ENCODE assay signal across 8 cellular contexts in genomic region chr5:54518146-54519082, GRCh38. TPM values are rescaled to one million over a fixed set of nuclear protein-coding genes. Genes with fewer than 3 reads are reported as not detected.
DNase-seq lines count a peak whose midpoint lies in the region; ATAC-seq and TF ChIP-seq lines count a peak whose summit lies in the region.

No MANE protein-coding gene starts in this region.

- WGBS in lower leg skin, 2 donors, result 25 to 44% methylated on average over 41 to 56 of the region's 99 CpGs

- in situ Hi-C loops in KBM-7 (cut with MboI; ENCODE audit: low pct_unique_long_range_greater_than_20kb, low sequenced_read_pairs), result loop anchor here (25.0 kb wide), 1 partner anchor 344 kb away; no protein-coding TSS in a partner anchor

- peak overlapping the region; percentile 97 for H3K4me3 ChIP-seq in coronary artery
- H3K4me3 ChIP-seq in lower leg skin (ENCODE audit: low read depth, poor library complexity, severe bottlenecking), result peak overlapping the region; percentile 86

- peak overlapping the region; percentile 94 to 96 for H3K27ac ChIP-seq in coronary artery

- TF ChIP-seq CTCF in coronary artery (IDR thresholded peaks at IDR 0.05) (no peak), lower leg skin (IDR thresholded peaks at IDR 0.05) (no peak)

- intact Hi-C loops in lower leg skin (cut with DNase I; ENCODE audit: low total_unique reads), result loop anchor here (5.0 to 10.0 kb wide), 3 partner anchors 329 to 636 kb away; no protein-coding TSS in a partner anchor

- ATAC-seq in GM21515 (IDR thresholded peaks at IDR 0.05; ENCODE audit: unreplicated experiment), result peak; percentile 24

- peak; percentile 68 for DNase-seq in COLO668 (lab: John Stamatoyannopoulos, UW; ENCODE audit: unreplicated experiment)
- DNase-seq in KBM-7, result peak; percentile 43
- peak; percentile 37 to 42 for DNase-seq in activated CD4-positive, alpha-beta T cell treated with anti-CD3 and anti-CD28 coated beads for 24 hours (ENCODE audit: low read depth in 2 of 2)
- peak; percentile 74 for DNase-seq in coronary artery (ENCODE audit: low spot score)
- DNase-seq in lower leg skin (ENCODE audit: low spot score in 2 of 2), result peak in 1 of 2 donors; percentile 89
- peak; percentile 22 to 48 (median 34) for DNase-seq in stimulated activated CD4-positive, alpha-beta T cell treated with anti-CD3 and anti-CD28 coated beads, TNF-alpha, amount 100 ng/mL, for 48 hours (ENCODE audit: low read depth in 3 of 3)
- no peak for DNase-seq in NCI-H2029 (lab: John Stamatoyannopoulos, UW)

- no peak for TF ChIP-seq POLR2A in lower leg skin (IDR thresholded peaks at IDR 0.05)

RNA-seq across cellular contexts. Expression of gene SNX18, which starts 0.9 kb away (rescaled TPM):
- 10 to 100 TPM; 38.5 to 59.6 (median 51.2) TPM for total RNA-seq in lower leg skin
